In genomic region chr7:55187701-55188491, GRCh38 we compare ENCODE assay signal across 1 cellular context.
A peak's percentile ranks its signal among the peaks of the same experiment; 100 is the strongest.
TF ChIP-seq lines count a peak whose summit lies in the region.

No MANE protein-coding gene starts in this region.

TF ChIP-seq in endothelial cell of umbilical vein, 7 proteins besides CTCF, POLR2A, EP300 and RAD21:
- peak; percentile 23 for TF ChIP-seq POLR2AphosphoS5 (IDR thresholded peaks at IDR 0.05; ENCODE audit: insufficient read depth, low read depth, low read length)
- TF ChIP-seq EZH2 (IDR thresholded peaks at IDR 0.05; ENCODE audit: borderline replicate concordance, low read depth, low read length, severe bottlenecking): no peak
- TF ChIP-seq GATA2 (IDR thresholded peaks at IDR 0.05; ENCODE audit: insufficient read depth, insufficient read length, low read depth, low read length): no peak
- peak; percentile 79 for TF ChIP-seq MYC (IDR thresholded peaks at IDR 0.05; ENCODE audit: low read depth, low read length)
- TF ChIP-seq MAX (IDR thresholded peaks at IDR 0.05; ENCODE audit: insufficient read depth, insufficient read length): no peak
- no peak for TF ChIP-seq JUN (IDR thresholded peaks at IDR 0.05; ENCODE audit: borderline replicate concordance, insufficient read depth, insufficient read length, low read depth)
